15 cellular contexts compared by ENCODE assay signal in the genomic region with DNA sequence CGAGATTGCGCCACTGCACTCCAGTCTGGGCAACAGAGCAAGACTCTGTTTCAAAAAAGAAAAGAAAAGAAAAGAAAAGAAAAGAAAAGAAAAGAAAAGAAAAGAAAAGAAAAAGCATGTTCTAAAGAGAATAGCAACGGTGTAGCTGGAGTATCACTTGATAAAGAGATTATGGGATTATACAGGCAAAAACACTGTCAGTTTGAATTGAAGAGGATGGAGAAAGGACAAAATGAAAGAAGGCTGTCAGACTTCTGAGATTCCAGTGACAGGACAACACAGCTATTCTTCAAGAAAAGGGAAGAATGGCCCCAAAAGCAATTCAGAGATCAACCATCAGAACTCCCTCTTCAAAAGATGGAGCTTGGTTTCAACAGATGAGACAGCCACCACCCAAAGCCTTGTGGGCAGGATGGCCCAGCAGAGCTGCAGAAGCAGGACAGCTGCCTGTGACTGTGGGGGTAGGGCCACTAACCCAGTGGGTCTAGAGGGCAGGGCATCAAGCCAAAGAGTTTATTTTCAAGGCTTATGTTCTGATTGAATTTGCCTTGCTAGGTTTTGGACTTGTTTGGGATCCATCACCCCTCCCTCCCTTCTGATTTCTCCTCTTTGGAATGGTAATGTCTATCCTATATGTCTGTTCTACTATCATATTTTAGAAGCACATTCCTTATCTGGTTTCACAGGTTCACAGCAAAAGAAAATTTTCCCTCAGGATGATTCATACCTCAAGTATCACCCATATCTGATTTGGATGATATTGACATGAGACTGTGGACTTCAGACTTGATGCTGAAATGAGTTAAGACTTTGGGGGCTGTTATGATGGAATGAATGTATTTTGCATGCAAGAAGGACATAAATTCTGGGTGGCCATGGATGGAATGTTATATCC. TPM values are rescaled to one million over a fixed set of nuclear protein-coding genes. Genes with fewer than 3 reads are reported as not detected.
DNase-seq lines count a peak whose midpoint lies in the region; ATAC-seq, FAIRE-seq and TF ChIP-seq lines count a peak whose summit lies in the region.
"Had no signal": no experiment of that assay in that cellular context is flagged by ENCODE, and none has a peak within 500 bp of the region (broad histone marks: within the 10 kb centered on the region; RNA-seq: fewer than 3 reads in every experiment).

No MANE protein-coding gene starts in this region.

- H3K36me3 ChIP-seq in CD8-positive, alpha-beta T cell (ENCODE audit: insufficient read depth, low read length): peaks cover 7% of the 10 kb centered on the region
- peaks cover 0 to 2% of the 10 kb centered on the region in 2 donors for H3K36me3 ChIP-seq in small intestine (ENCODE audit: control insufficient read depth in 2 of 2, insufficient read depth in 2 of 2, low read length in 2 of 2)
- peaks cover 0 to 2% of the 10 kb centered on the region in 2 donors for H3K36me3 ChIP-seq in body of pancreas (replicated peaks in 1 of 2; ENCODE audit: insufficient read depth in 1 of 2, low read depth in 2 of 2)

- peaks cover 7% of the 10 kb centered on the region for H3K9me3 Mint-ChIP-seq in CD8-positive, alpha-beta T cell
- H3K9me3 Mint-ChIP-seq in activated T-helper 2 cell treated with anti-CD3 and anti-CD28 coated beads, Interferon-gamma antibody, Interleukin-2, Interleukin-4, amounts not matched to agents 10 μg/mL and 5 μg/mL and 100 μg/mL, durations not matched to agents 14 hours and 24 hours and 36 hours: peaks cover 15% of the 10 kb centered on the region

- H3K27me3 Mint-ChIP-seq in CD8-positive, alpha-beta T cell (ENCODE audit: low read depth): no peaks in the 10 kb centered on the region
- no peaks in the 10 kb centered on the region for H3K27me3 Mint-ChIP-seq in activated T-helper 2 cell treated with anti-CD3 and anti-CD28 coated beads, Interferon-gamma antibody, Interleukin-2, Interleukin-4, amounts not matched to agents 10 μg/mL and 5 μg/mL and 100 μg/mL, durations not matched to agents 14 hours and 24 hours and 36 hours (ENCODE audit: low read depth)
- H3K27me3 Mint-ChIP-seq: T-cell had no signal

- no peak for DNase-seq in CD8-positive, alpha-beta T cell
- peak; percentile 67 for DNase-seq in HS-27A (ENCODE audit: low read depth)
- no peak for DNase-seq in activated T-helper 2 cell treated with anti-CD3 and anti-CD28 coated beads, Interferon-gamma antibody, Interleukin-2, Interleukin-4, amounts not matched to agents 10 μg/mL and 5 μg/mL and 100 μg/mL, durations not matched to agents 14 hours and 24 hours and 36 hours (ENCODE audit: low spot score)
- DNase-seq in myocyte (ENCODE audit: low read depth): peak; percentile 88
- no peak for DNase-seq in small intestine
- no peak for DNase-seq in NOMO-1 treated with dmso at 0.1 percent for 144 hours (lab: John Stamatoyannopoulos, UW; ENCODE audit: unreplicated experiment)
- DNase-seq in body of pancreas: no peak
- DNase-seq: effector CD4-positive, alpha-beta T cell; GF-D8; GOT3; Kasumi-1; NCI-H510A treated with DMSO at 0.1 percent for 48 hours; stimulated activated naive CD4-positive, alpha-beta T cell had no signal

- peaks cover 54% of the 10 kb centered on the region for H3K4me1 Mint-ChIP-seq in CD8-positive, alpha-beta T cell (ENCODE audit: low read depth)
- peaks cover 45% of the 10 kb centered on the region for H3K4me1 Mint-ChIP-seq in activated T-helper 2 cell treated with anti-CD3 and anti-CD28 coated beads, Interferon-gamma antibody, Interleukin-2, Interleukin-4, amounts not matched to agents 10 μg/mL and 5 μg/mL and 100 μg/mL, durations not matched to agents 14 hours and 24 hours and 36 hours (ENCODE audit: low read depth)

- intact Hi-C loops in CD8-positive, alpha-beta T cell (cut with DNase I, micrococcal nuclease): no loop called here
- intact Hi-C loops in activated T-helper 2 cell treated with anti-CD3 and anti-CD28 coated beads, Interferon-gamma antibody, Interleukin-2, Interleukin-4, amounts not matched to agents 10 μg/mL and 5 μg/mL and 100 μg/mL, durations not matched to agents 14 hours and 24 hours and 36 hours (cut with micrococcal nuclease): no loop called here
- intact Hi-C loops in body of pancreas (cut with DNase I): no loop called here

- FAIRE-seq in small intestine (lab: Jason Lieb, UNC): no peak

- peak overlapping the region; percentile 22 for H3K27ac Mint-ChIP-seq in CD8-positive, alpha-beta T cell
- peak overlapping the region; percentile 58 for H3K27ac Mint-ChIP-seq in activated T-helper 2 cell treated with anti-CD3 and anti-CD28 coated beads, Interferon-gamma antibody, Interleukin-2, Interleukin-4, amounts not matched to agents 10 μg/mL and 5 μg/mL and 100 μg/mL, durations not matched to agents 14 hours and 24 hours and 36 hours

- no peaks in the 10 kb centered on the region for H3K9me3 ChIP-seq in CD8-positive, alpha-beta T cell (ENCODE audit: low read length)
- H3K9me3 ChIP-seq in small intestine (ENCODE audit: control insufficient read depth, low read depth): no peaks in the 10 kb centered on the region
- no peaks in the 10 kb centered on the region for H3K9me3 ChIP-seq in body of pancreas

- H3K4me3 ChIP-seq in CD8-positive, alpha-beta T cell (ENCODE audit: low read depth, low read length): no peak overlapping the region
- H3K4me3 ChIP-seq in small intestine (ENCODE audit: low read depth in 1 of 2, low read length in 2 of 2) (no peak overlapping the region), body of pancreas (no peak overlapping the region)
- H3K4me3 ChIP-seq: smooth muscle cell had no signal

- peaks cover 13% of the 10 kb centered on the region for H3K4me1 ChIP-seq in CD8-positive, alpha-beta T cell (ENCODE audit: insufficient read depth, low read length)
- H3K4me1 ChIP-seq in small intestine (ENCODE audit: control insufficient read depth in 2 of 2, insufficient read depth in 1 of 2, low read depth in 1 of 2, low read length in 1 of 2): no peaks in the 10 kb centered on the region
- peaks cover 35% of the 10 kb centered on the region for H3K4me1 ChIP-seq in body of pancreas

- H3K27ac ChIP-seq in CD8-positive, alpha-beta T cell (ENCODE audit: low read depth, low read length): no peak overlapping the region
- H3K27ac ChIP-seq in small intestine (ENCODE audit: low read depth in 1 of 2, low read length in 1 of 2) (no peak overlapping the region), body of pancreas (no peak overlapping the region)

- POLR2A ChIA-PET in CD8-positive, alpha-beta T cell (lab: Charles Lee): no interaction called here

- CTCF ChIA-PET in CD8-positive, alpha-beta T cell (lab: Charles Lee): no interaction called here

- no peak overlapping the region for H3K4me3 Mint-ChIP-seq in CD8-positive, alpha-beta T cell
- H3K4me3 Mint-ChIP-seq in activated T-helper 2 cell treated with anti-CD3 and anti-CD28 coated beads, Interferon-gamma antibody, Interleukin-2, Interleukin-4, amounts not matched to agents 10 μg/mL and 5 μg/mL and 100 μg/mL, durations not matched to agents 14 hours and 24 hours and 36 hours (ENCODE audit: low read depth): no peak overlapping the region
- H3K4me3 Mint-ChIP-seq: T-cell had no signal

- 88 to 98% (median 98%) methylated on average over 3 of the region's 3 CpGs for WGBS in small intestine, 3 donors
- WGBS in body of pancreas, 2 donors: 89 to 98% methylated on average over 3 of the region's 3 CpGs

- no peaks in the 10 kb centered on the region for H3K27me3 ChIP-seq in CD8-positive, alpha-beta T cell (ENCODE audit: insufficient read depth, low read length)
- no peaks in the 10 kb centered on the region for H3K27me3 ChIP-seq in small intestine (ENCODE audit: control insufficient read depth in 2 of 2, insufficient read depth in 2 of 2, low read length in 2 of 2)
- no peaks in the 10 kb centered on the region for H3K27me3 ChIP-seq in body of pancreas

- TF ChIP-seq CTCF in CD8-positive, alpha-beta T cell (IDR thresholded peaks at IDR 0.05): no peak
- no peak for TF ChIP-seq CTCF in body of pancreas (IDR thresholded peaks at IDR 0.05)

- peaks cover 47% of the 10 kb centered on the region for H3K36me3 Mint-ChIP-seq in CD8-positive, alpha-beta T cell
- H3K36me3 Mint-ChIP-seq in activated T-helper 2 cell treated with anti-CD3 and anti-CD28 coated beads, Interferon-gamma antibody, Interleukin-2, Interleukin-4, amounts not matched to agents 10 μg/mL and 5 μg/mL and 100 μg/mL, durations not matched to agents 14 hours and 24 hours and 36 hours (ENCODE audit: low read depth): peaks cover 65% of the 10 kb centered on the region

- no peak for ATAC-seq in CD8-positive, alpha-beta T cell
- no peak for ATAC-seq in body of pancreas
- ATAC-seq: T-cell had no signal

- no peak for TF ChIP-seq POLR2A in body of pancreas (IDR thresholded peaks at IDR 0.05)

RNA-seq across cellular contexts. Expression of a gene that starts 17.5 kb away (rescaled TPM):
- 10 to 100 TPM; 82.2 to 89.8 TPM for total RNA-seq in CD8-positive, alpha-beta T cell
- total RNA-seq in activated T-helper 2 cell treated with anti-CD3 and anti-CD28 coated beads, Interferon-gamma antibody, Interleukin-2, Interleukin-4, amounts not matched to agents 10 μg/mL and 5 μg/mL and 100 μg/mL, durations not matched to agents 14 hours and 24 hours and 36 hours: 56.6 and 64.7 TPM in 2 replicates
- total RNA-seq in myocyte (36.4 and 51.4 TPM in 2 replicates), body of pancreas (10 to 100 TPM; 30.9 to 46.8 TPM)
- polyA plus RNA-seq in myocyte (2012): 14.3 TPM
- 10 to 100 TPM in 2 of 3 donors, 1 to 10 TPM in 1; 7.4 to 20.3 (median 10.8) TPM for polyA plus RNA-seq in small intestine

RNA-seq across cellular contexts. Expression of a gene that starts 58.1 kb away (rescaled TPM):
- total RNA-seq in CD8-positive, alpha-beta T cell: under 1 TPM; 0.05 to 0.06 TPM
- total RNA-seq in activated T-helper 2 cell treated with anti-CD3 and anti-CD28 coated beads, Interferon-gamma antibody, Interleukin-2, Interleukin-4, amounts not matched to agents 10 μg/mL and 5 μg/mL and 100 μg/mL, durations not matched to agents 14 hours and 24 hours and 36 hours: not detected in 2 replicates
- total RNA-seq in myocyte (not detected in 2 replicates), body of pancreas (1 to 10 TPM; 2.1 to 3.6 TPM)
- polyA plus RNA-seq in myocyte (2012): 0.06 TPM
- under 1 TPM; 0.36 to 0.89 (median 0.54) TPM for polyA plus RNA-seq in small intestine
- polyA plus RNA-seq: smooth muscle cell had no signal

Comparison
In these comparisons a context has a peak if more than half of its experiments do, and no peak if none do; other contexts are left out.
1. DNase-seq: peak in HS-27A (single experiment) and myocyte (single experiment); none in CD8-positive, alpha-beta T cell (0 of 7), activated T-helper 2 cell treated with anti-CD3 and anti-CD28 coated beads, Interferon-gamma antibody, Interleukin-2, Interleukin-4, amounts not matched to agents 10 μg/mL and 5 μg/mL and 100 μg/mL, durations not matched to agents 14 hours and 24 hours and 36 hours (single experiment), small intestine (single experiment), NOMO-1 treated with dmso at 0.1 percent for 144 hours (single experiment) and body of pancreas (0 of 4).